In genomic region chr14:61537567-61538463, GRCh38 we compare ENCODE assay signal across 8 cellular contexts.
DNase-seq lines count a peak whose midpoint lies in the region; ATAC-seq and FAIRE-seq lines count a peak whose summit lies in the region.

No MANE protein-coding gene starts in this region.

- H3K9ac ChIP-seq in iPS-18a (ENCODE audit: low read length), result peak overlapping the region; percentile 26

- ATAC-seq in activated naive CD4-positive, alpha-beta T cell treated with anti-CD3 and anti-CD28 coated beads, Interleukin-2, amount 50 U/mL, for 72 hours, result peak; percentile 76 to 85

- intact Hi-C loops in posterior cingulate gyrus (cut with DNase I), result no loop called here

- H3K27ac Mint-ChIP-seq in activated naive CD4-positive, alpha-beta T cell treated with anti-CD3 and anti-CD28 coated beads, Interleukin-2, amount 50 U/mL, for 72 hours, result peak overlapping the region; percentile 76 to 95

- H3K36me3 Mint-ChIP-seq in activated naive CD4-positive, alpha-beta T cell treated with anti-CD3 and anti-CD28 coated beads, Interleukin-2, amount 50 U/mL, for 72 hours, result peaks cover 47 to 83% of the 10 kb centered on the region in 2 donors

- peak overlapping the region; percentile 17 for H3K27ac ChIP-seq in iPS-18a (ENCODE audit: low read length)

- no peaks in the 10 kb centered on the region for H3K9me3 Mint-ChIP-seq in activated naive CD4-positive, alpha-beta T cell treated with anti-CD3 and anti-CD28 coated beads, Interleukin-2, amount 50 U/mL, for 72 hours

- H3K36me3 ChIP-seq in iPS-18a (ENCODE audit: control insufficient read depth, low read depth, low read length), result no peaks in the 10 kb centered on the region

- H3K9me3 ChIP-seq in iPS-18a (ENCODE audit: control insufficient read depth, low read depth, low read length), result no peaks in the 10 kb centered on the region

- no peak overlapping the region for H3K4me3 ChIP-seq in iPS-18a (ENCODE audit: low read length)

- DNase-seq in NCI-H1436 (lab: John Stamatoyannopoulos, UW) (peak; percentile 68), NCI-H1436 treated with DMSO at 0.1 percent for 48 hours (lab: John Stamatoyannopoulos, UW) (no peak), NCI-H2171 (lab: John Stamatoyannopoulos, UW) (peak; percentile 47), posterior cingulate gyrus (no peak), GM19239 (ENCODE audit: insufficient read length, low spot score) (no peak)
- DNase-seq in activated naive CD4-positive, alpha-beta T cell treated with anti-CD3 and anti-CD28 coated beads, Interleukin-2, amount 50 U/mL, for 72 hours (ENCODE audit: low spot score in 2 of 2), result peak in 1 of 2 donors; percentile 69
- peak; percentile 51 for DNase-seq in stimulated activated CD4-positive, alpha-beta T cell treated with anti-CD3 and anti-CD28 coated beads, Interleukin-4, amount 100 ng/mL, for 1 hour

- peaks cover 19% of the 10 kb centered on the region for H3K4me1 ChIP-seq in iPS-18a (ENCODE audit: control insufficient read depth, low read depth, low read length)

- H3K27me3 ChIP-seq in iPS-18a (ENCODE audit: control insufficient read depth, insufficient read depth, low read length), result no peaks in the 10 kb centered on the region

- no peak for FAIRE-seq in GM19239 (lab: Jason Lieb, UNC)

Comparison
In these comparisons a context has a peak if more than half of its experiments do, and no peak if none do; other contexts are left out.
1. DNase-seq: peak in NCI-H1436 (single experiment), NCI-H2171 (single experiment) and stimulated activated CD4-positive, alpha-beta T cell treated with anti-CD3 and anti-CD28 coated beads, Interleukin-4, amount 100 ng/mL, for 1 hour (single experiment); none in NCI-H1436 treated with DMSO at 0.1 percent for 48 hours (single experiment), posterior cingulate gyrus (0 of 10) and GM19239 (single experiment).